In the genomic region with DNA sequence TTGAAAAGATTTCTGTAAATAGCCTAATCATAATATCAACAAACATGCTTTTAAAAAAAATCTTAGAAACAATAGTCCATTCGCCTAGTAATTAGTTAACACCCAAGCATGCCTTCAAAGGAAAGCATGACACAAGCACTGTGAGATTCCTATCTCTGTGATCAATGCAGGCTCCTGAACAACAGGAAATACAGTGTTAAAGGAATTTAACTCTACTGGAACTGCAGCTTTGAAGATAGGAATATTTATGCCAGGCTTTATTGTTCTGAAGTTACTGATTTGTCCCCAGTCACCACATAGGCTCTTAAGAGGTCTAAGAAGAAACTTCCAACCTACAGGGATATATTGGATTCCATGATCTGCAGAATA, we compare ENCODE assay signal across 1 cellular context.
TF ChIP-seq lines count a peak whose summit lies in the region.

No MANE protein-coding gene starts in this region.

TF ChIP-seq in GM23338, 12 proteins besides CTCF, POLR2A, EP300 and RAD21:
- TF ChIP-seq, protein P1, sequence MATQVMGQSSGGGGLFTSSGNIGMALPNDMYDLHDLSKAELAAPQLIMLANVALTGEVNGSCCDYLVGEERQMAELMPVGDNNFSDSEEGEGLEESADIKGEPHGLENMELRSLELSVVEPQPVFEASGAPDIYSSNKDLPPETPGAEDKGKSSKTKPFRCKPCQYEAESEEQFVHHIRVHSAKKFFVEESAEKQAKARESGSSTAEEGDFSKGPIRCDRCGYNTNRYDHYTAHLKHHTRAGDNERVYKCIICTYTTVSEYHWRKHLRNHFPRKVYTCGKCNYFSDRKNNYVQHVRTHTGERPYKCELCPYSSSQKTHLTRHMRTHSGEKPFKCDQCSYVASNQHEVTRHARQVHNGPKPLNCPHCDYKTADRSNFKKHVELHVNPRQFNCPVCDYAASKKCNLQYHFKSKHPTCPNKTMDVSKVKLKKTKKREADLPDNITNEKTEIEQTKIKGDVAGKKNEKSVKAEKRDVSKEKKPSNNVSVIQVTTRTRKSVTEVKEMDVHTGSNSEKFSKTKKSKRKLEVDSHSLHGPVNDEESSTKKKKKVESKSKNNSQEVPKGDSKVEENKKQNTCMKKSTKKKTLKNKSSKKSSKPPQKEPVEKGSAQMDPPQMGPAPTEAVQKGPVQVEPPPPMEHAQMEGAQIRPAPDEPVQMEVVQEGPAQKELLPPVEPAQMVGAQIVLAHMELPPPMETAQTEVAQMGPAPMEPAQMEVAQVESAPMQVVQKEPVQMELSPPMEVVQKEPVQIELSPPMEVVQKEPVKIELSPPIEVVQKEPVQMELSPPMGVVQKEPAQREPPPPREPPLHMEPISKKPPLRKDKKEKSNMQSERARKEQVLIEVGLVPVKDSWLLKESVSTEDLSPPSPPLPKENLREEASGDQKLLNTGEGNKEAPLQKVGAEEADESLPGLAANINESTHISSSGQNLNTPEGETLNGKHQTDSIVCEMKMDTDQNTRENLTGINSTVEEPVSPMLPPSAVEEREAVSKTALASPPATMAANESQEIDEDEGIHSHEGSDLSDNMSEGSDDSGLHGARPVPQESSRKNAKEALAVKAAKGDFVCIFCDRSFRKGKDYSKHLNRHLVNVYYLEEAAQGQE (IDR thresholded peaks at IDR 0.05; ENCODE audit: unreplicated experiment), result no peak
- TF ChIP-seq ZNF331 (CRISPR knock-in tag; IDR thresholded peaks at IDR 0.05; ENCODE audit: low read depth) (no peak), CREB1 (CRISPR knock-in tag; IDR thresholded peaks at IDR 0.05; ENCODE audit: low read depth) (no peak), ZNF114 (CRISPR knock-in tag; IDR thresholded peaks at IDR 0.05) (no peak), STAT1 (IDR thresholded peaks at IDR 0.05; ENCODE audit: unreplicated experiment) (no peak), NANOG (IDR thresholded peaks at IDR 0.05; ENCODE audit: borderline replicate concordance) (no peak; the same call in 1 of the 2 replicates), POLR2AphosphoS5 (IDR thresholded peaks at IDR 0.05; ENCODE audit: low read depth) (no peak), JUNB (IDR thresholded peaks at IDR 0.05; ENCODE audit: unreplicated experiment) (no peak), EZH2phosphoT487 (IDR thresholded peaks at IDR 0.05; ENCODE audit: unreplicated experiment) (no peak), EZH2 (IDR thresholded peaks at IDR 0.05; ENCODE audit: low read depth, unreplicated experiment) (no peak)
- TF ChIP-seq, protein P2, sequence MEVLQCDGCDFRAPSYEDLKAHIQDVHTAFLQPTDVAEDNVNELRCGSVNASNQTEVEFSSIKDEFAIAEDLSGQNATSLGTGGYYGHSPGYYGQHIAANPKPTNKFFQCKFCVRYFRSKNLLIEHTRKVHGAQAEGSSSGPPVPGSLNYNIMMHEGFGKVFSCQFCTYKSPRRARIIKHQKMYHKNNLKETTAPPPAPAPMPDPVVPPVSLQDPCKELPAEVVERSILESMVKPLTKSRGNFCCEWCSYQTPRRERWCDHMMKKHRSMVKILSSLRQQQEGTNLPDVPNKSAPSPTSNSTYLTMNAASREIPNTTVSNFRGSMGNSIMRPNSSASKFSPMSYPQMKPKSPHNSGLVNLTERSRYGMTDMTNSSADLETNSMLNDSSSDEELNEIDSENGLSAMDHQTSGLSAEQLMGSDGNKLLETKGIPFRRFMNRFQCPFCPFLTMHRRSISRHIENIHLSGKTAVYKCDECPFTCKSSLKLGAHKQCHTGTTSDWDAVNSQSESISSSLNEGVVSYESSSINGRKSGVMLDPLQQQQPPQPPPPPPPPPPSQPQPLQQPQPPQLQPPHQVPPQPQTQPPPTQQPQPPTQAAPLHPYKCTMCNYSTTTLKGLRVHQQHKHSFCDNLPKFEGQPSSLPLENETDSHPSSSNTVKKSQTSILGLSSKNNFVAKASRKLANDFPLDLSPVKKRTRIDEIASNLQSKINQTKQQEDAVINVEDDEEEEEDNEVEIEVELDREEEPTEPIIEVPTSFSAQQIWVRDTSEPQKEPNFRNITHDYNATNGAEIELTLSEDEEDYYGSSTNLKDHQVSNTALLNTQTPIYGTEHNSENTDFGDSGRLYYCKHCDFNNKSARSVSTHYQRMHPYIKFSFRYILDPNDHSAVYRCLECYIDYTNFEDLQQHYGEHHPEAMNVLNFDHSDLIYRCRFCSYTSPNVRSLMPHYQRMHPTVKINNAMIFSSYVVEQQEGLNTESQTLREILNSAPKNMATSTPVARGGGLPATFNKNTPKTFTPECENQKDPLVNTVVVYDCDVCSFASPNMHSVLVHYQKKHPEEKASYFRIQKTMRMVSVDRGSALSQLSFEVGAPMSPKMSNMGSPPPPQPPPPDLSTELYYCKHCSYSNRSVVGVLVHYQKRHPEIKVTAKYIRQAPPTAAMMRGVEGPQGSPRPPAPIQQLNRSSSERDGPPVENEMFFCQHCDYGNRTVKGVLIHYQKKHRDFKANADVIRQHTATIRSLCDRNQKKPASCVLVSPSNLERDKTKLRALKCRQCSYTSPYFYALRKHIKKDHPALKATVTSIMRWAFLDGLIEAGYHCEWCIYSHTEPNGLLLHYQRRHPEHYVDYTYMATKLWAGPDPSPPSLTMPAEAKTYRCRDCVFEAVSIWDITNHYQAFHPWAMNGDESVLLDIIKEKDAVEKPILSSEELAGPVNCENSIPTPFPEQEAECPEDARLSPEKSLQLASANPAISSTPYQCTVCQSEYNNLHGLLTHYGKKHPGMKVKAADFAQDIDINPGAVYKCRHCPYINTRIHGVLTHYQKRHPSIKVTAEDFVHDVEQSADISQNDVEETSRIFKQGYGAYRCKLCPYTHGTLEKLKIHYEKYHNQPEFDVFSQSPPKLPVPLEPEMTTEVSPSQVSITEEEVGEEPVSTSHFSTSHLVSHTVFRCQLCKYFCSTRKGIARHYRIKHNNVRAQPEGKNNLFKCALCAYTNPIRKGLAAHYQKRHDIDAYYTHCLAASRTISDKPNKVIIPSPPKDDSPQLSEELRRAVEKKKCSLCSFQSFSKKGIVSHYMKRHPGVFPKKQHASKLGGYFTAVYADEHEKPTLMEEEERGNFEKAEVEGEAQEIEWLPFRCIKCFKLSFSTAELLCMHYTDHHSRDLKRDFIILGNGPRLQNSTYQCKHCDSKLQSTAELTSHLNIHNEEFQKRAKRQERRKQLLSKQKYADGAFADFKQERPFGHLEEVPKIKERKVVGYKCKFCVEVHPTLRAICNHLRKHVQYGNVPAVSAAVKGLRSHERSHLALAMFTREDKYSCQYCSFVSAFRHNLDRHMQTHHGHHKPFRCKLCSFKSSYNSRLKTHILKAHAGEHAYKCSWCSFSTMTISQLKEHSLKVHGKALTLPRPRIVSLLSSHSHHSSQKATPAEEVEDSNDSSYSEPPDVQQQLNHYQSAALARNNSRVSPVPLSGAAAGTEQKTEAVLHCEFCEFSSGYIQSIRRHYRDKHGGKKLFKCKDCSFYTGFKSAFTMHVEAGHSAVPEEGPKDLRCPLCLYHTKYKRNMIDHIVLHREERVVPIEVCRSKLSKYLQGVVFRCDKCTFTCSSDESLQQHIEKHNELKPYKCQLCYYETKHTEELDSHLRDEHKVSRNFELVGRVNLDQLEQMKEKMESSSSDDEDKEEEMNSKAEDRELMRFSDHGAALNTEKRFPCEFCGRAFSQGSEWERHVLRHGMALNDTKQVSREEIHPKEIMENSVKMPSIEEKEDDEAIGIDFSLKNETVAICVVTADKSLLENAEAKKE (CRISPR knock-in tag; IDR thresholded peaks at IDR 0.05), result no peak
- TF ChIP-seq, protein P3, sequence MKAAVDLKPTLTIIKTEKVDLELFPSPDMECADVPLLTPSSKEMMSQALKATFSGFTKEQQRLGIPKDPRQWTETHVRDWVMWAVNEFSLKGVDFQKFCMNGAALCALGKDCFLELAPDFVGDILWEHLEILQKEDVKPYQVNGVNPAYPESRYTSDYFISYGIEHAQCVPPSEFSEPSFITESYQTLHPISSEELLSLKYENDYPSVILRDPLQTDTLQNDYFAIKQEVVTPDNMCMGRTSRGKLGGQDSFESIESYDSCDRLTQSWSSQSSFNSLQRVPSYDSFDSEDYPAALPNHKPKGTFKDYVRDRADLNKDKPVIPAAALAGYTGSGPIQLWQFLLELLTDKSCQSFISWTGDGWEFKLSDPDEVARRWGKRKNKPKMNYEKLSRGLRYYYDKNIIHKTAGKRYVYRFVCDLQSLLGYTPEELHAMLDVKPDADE (IDR thresholded peaks at IDR 0.05), result no peak
TF ChIP-seq in GM23338: peak in this region for 0.
